Comparison of ENCODE assay signal across 8 cellular contexts in the genomic region with DNA sequence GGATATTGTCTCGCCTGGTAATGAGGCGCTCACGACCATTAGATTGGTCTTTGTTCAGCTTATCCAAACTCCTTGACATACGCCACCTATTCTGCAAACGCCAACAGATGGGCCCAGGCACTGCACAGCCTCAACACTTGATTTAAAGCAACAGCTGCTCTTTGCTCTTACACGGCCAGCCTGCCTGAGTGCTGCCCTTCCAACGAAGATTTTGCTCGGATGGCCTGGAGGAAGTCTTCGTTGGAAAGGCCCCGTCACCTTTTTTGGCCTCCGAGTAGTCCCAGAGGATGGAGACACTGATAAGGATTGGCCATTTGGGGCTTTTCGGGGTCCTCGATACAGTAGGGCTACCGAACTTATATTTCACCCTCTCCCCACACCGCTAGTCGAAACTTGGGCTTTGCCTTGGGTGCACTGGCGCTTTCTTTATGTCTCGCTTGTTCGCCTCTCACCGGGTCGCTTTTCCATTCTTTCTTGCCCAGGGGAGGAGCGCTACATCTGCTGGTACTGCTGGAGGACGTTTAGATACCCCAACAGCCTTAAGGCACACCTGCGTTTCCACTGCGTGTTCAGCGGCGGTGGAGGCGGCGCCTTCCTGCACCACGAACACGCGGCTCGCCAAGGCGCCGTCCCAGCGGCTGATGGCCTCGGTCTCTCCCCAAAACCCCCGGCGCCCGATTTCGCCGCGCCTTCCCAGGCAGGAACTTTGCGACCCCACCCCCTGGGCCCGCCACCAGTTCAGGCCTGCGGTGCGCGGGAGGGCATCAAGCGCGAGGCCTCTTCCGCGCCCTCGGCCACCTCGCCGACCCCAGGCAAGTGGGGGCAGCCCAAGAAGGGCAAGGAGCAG. TPM values are rescaled to one million over a fixed set of nuclear protein-coding genes. Genes with fewer than 3 reads are reported as not detected.
DNase-seq lines count a peak whose midpoint lies in the region; ATAC-seq and TF ChIP-seq lines count a peak whose summit lies in the region.

No MANE protein-coding gene starts in this region.

- H3K4me1 ChIP-seq in SJCRH30, result no peaks in the 10 kb centered on the region
- no peaks in the 10 kb centered on the region for H3K4me1 ChIP-seq in mesendoderm (ENCODE audit: control insufficient read depth, low read depth, low read length)

- H3K27ac ChIP-seq in SJCRH30 (no peak overlapping the region), mesendoderm (ENCODE audit: low read depth, low read length) (no peak overlapping the region)

- no peak overlapping the region for H3K4me3 ChIP-seq in SJCRH30
- H3K4me3 ChIP-seq in mesendoderm (ENCODE audit: low read length), result no peak overlapping the region

- H3K27me3 Mint-ChIP-seq in CD14-positive monocyte (ENCODE audit: low read depth in 3 of 3), result peaks cover 91 to 97% (median 93%) of the 10 kb centered on the region in 3 donors

- no peak overlapping the region for H3K18ac ChIP-seq in mesendoderm (ENCODE audit: low read length)

- no peak overlapping the region for H4K8ac ChIP-seq in mesendoderm (ENCODE audit: low read depth, low read length)

- no peak overlapping the region for H3K4ac ChIP-seq in mesendoderm (ENCODE audit: low read depth, low read length)

- no peak overlapping the region for H4K5ac ChIP-seq in mesendoderm (ENCODE audit: low read length)

- H2BK15ac ChIP-seq in mesendoderm (replicated peaks; ENCODE audit: low read depth), result no peak overlapping the region

- H3K27me3 ChIP-seq in SJCRH30, result no peaks in the 10 kb centered on the region
- peaks cover 61% of the 10 kb centered on the region for H3K27me3 ChIP-seq in mesendoderm (ENCODE audit: insufficient read depth, low read length, poor library complexity)

- no peak overlapping the region for H2BK5ac ChIP-seq in mesendoderm (ENCODE audit: low read length)

- H3K23ac ChIP-seq in mesendoderm (ENCODE audit: low read length), result no peak overlapping the region

- H3K4me1 Mint-ChIP-seq in CD14-positive monocyte, result peaks cover 35% of the 10 kb centered on the region

- no peaks in the 10 kb centered on the region for H3K79me1 ChIP-seq in mesendoderm (ENCODE audit: low read length)

- intact Hi-C loops in CD14-positive monocyte (cut with micrococcal nuclease), result no loop called here

- peak overlapping the region; percentile 68 for H3K4me2 ChIP-seq in mesendoderm (ENCODE audit: low read length)

- H3K9ac ChIP-seq in mesendoderm (ENCODE audit: low read length), result peak overlapping the region; percentile 48

- WGBS in mesendoderm (ENCODE audit: extremely low coverage, insufficient coverage, low lambda C conversion rate), result no CpG with 5 or more reads among the region's 55 CpGs

- TF ChIP-seq CTCF in CD14-positive monocyte (IDR thresholded peaks at IDR 0.05), result no peak

- peaks cover 0 to 28% (median 13%) of the 10 kb centered on the region in 7 donors for H3K9me3 Mint-ChIP-seq in CD14-positive monocyte

- H3K79me2 ChIP-seq in mesendoderm (ENCODE audit: control insufficient read depth, insufficient read depth, low read length), result no peaks in the 10 kb centered on the region

- ATAC-seq in GM21447 (IDR thresholded peaks at IDR 0.05; ENCODE audit: unreplicated experiment) (peak; percentile 1), GM21825 (IDR thresholded peaks at IDR 0.05; ENCODE audit: unreplicated experiment) (no peak)

- peak overlapping the region; percentile 63 to 76 for H3K4me3 Mint-ChIP-seq in CD14-positive monocyte

- H3K56ac ChIP-seq in mesendoderm (ENCODE audit: low read length), result peak overlapping the region; percentile 66

- no peak overlapping the region for H3K27ac Mint-ChIP-seq in CD14-positive monocyte

- no peaks in the 10 kb centered on the region for H3K9me3 ChIP-seq in SJCRH30 (replicated peaks)

- H3K36me3 Mint-ChIP-seq in CD14-positive monocyte, result peaks cover 0 to 15% of the 10 kb centered on the region in 2 donors

- no peaks in the 10 kb centered on the region for H3K36me3 ChIP-seq in SJCRH30
- no peaks in the 10 kb centered on the region for H3K36me3 ChIP-seq in mesendoderm (ENCODE audit: control insufficient read depth, insufficient read depth, low read length)

- H2BK120ac ChIP-seq in mesendoderm (ENCODE audit: low read depth, low read length), result no peak overlapping the region

- DNase-seq in CD14-positive monocyte (ENCODE audit: low spot score) (no peak), SJCRH30 (peak; percentile 38 to 61), mesendoderm (peak; percentile 59), GDM1 (lab: John Stamatoyannopoulos, UW) (no peak), RPMI8226 (no peak)
- no peak for DNase-seq in central memory CD4-positive, alpha-beta T cell

- no peak overlapping the region for H2AK5ac ChIP-seq in mesendoderm (ENCODE audit: low read length)

RNA-seq across cellular contexts. Expression of gene PRDM13, which starts 6.1 kb away (rescaled TPM):
- not detected for polyA plus RNA-seq in CD14-positive monocyte
- not detected in 2 replicates for total RNA-seq in SJCRH30 (2014; rRNA removed; shearing (Covaris generic))
- polyA plus RNA-seq in mesendoderm (2013, experiment 1 of 2), result 0.24 TPM
- polyA plus RNA-seq in mesendoderm (2013, experiment 2 of 2), result 0.29 TPM

RNA-seq across cellular contexts. Expression of gene CCNC, which starts 44.3 kb away (rescaled TPM):
- 10 to 100 TPM; 35.6 to 41.9 TPM for polyA plus RNA-seq in CD14-positive monocyte
- total RNA-seq in SJCRH30 (2014; rRNA removed; shearing (Covaris generic)), result 122 and 128 TPM in 2 replicates
- polyA plus RNA-seq in mesendoderm (2013, experiment 1 of 2), result 79.3 TPM
- 78.7 TPM for polyA plus RNA-seq in mesendoderm (2013, experiment 2 of 2)

Comparison
In these comparisons a context has a peak if more than half of its experiments do, and no peak if none do; other contexts are left out.
1. DNase-seq: peak in SJCRH30 (2 of 2) and mesendoderm (single experiment); none in CD14-positive monocyte (single experiment), central memory CD4-positive, alpha-beta T cell (single experiment), GDM1 (single experiment) and RPMI8226 (single experiment).